Comparison of ENCODE assay signal across 1 cellular context in the genomic region with DNA sequence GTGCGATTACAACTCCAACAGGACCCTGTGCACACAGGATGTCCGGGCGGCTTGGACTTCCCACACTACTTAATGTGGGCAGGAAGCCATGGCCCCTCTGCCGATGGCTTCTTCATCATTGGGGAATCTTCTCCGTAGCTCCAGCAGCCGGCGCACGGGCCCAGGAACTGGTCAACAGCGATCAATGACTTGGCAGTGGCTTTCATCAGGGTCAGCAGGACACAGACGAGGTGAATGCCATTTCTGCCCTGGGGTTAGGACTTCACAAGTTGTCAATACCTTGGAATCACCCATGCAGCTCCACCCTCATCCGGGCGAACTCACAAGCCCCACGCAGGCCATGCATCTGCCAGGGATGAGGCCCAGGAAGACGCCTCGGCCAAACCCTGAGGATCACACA.
TF ChIP-seq lines count a peak whose summit lies in the region.

No MANE protein-coding gene starts in this region.

TF ChIP-seq in liver, 16 proteins besides CTCF, POLR2A, EP300 and RAD21 (continued from another document):
- TF ChIP-seq SP1 (IDR thresholded peaks at IDR 0.05): peak; percentile 20
- TF ChIP-seq TAF1 (conservative IDR thresholded peaks at IDR 0.05): no peak
- TF ChIP-seq FOXA1 (IDR thresholded peaks at IDR 0.05): peak; percentile 13
- peak; percentile 94 to 97 for TF ChIP-seq RXRA (IDR thresholded peaks at IDR 0.05)
TF ChIP-seq in liver: peak in this region for 5.
